Comparison of ENCODE assay signal across 1 cellular context in genomic region chr1:91500756-91501526, GRCh38.
TF ChIP-seq lines count a peak whose summit lies in the region.

TSS of gene CDC7 (plus strand) at chr1:91500851. CDS start at chr1:91501717, 866 bp downstream.

TF ChIP-seq in HepG2, 621 proteins besides CTCF, POLR2A, EP300 and RAD21 (continued from another document and continues in another):
- 0 out of 2 replicates have a peak, but pooled peaks have one; percentile 26 for TF ChIP-seq GATA4 (IDR thresholded peaks at IDR 0.05; ENCODE audit: borderline replicate concordance, low read depth)
- no peak for TF ChIP-seq ZNF460 (CRISPR knock-in tag; IDR thresholded peaks at IDR 0.05; ENCODE audit: borderline replicate concordance)
- no peak for TF ChIP-seq ZNF382 (CRISPR knock-in tag; IDR thresholded peaks at IDR 0.05; ENCODE audit: borderline replicate concordance)
- TF ChIP-seq ZNF333 (CRISPR knock-in tag; IDR thresholded peaks at IDR 0.05; ENCODE audit: borderline replicate concordance): peak; percentile 68; the same call in 1 of the 2 replicates
- TF ChIP-seq ZBTB7B (CRISPR knock-in tag; IDR thresholded peaks at IDR 0.05): peak; percentile 38; the same call in 1 of the 2 replicates
- no peak for TF ChIP-seq TOE1 (CRISPR knock-in tag; IDR thresholded peaks at IDR 0.05)
- TF ChIP-seq ZNF780A (CRISPR knock-in tag; IDR thresholded peaks at IDR 0.05): peak; percentile 50; the same call in 1 of the 2 replicates
- TF ChIP-seq NR0B2 (CRISPR knock-in tag; IDR thresholded peaks at IDR 0.05): peak; percentile 50; the same call in 1 of the 2 replicates
- no peak for TF ChIP-seq ZNF484 (CRISPR knock-in tag; IDR thresholded peaks at IDR 0.05; ENCODE audit: borderline replicate concordance, low read depth)
- TF ChIP-seq ZC3H4 (CRISPR knock-in tag; IDR thresholded peaks at IDR 0.05; ENCODE audit: borderline replicate concordance): no peak
- no peak for TF ChIP-seq SETDB1 (CRISPR knock-in tag; IDR thresholded peaks at IDR 0.05; ENCODE audit: borderline replicate concordance)
- TF ChIP-seq MZF1 (CRISPR knock-in tag; IDR thresholded peaks at IDR 0.05; ENCODE audit: borderline replicate concordance): no peak
- TF ChIP-seq FIP1L1 (IDR thresholded peaks at IDR 0.05; ENCODE audit: borderline replicate concordance, insufficient read depth, low read depth, low read length): 0 out of 2 replicates have a peak, but pooled peaks have one; percentile 85
- TF ChIP-seq GRHL1 (CRISPR knock-in tag; conservative IDR thresholded peaks at IDR 0.05): no peak
- no peak for TF ChIP-seq PHB2 (IDR thresholded peaks at IDR 0.05; ENCODE audit: partially characterized antibody)
- peak; percentile 46; the same call in 1 of the 2 replicates for TF ChIP-seq HNRNPL (IDR thresholded peaks at IDR 0.05; ENCODE audit: low read depth, low read length)
- TF ChIP-seq ZNF225 (CRISPR knock-in tag; IDR thresholded peaks at IDR 0.05): no peak
- TF ChIP-seq, protein P1, sequence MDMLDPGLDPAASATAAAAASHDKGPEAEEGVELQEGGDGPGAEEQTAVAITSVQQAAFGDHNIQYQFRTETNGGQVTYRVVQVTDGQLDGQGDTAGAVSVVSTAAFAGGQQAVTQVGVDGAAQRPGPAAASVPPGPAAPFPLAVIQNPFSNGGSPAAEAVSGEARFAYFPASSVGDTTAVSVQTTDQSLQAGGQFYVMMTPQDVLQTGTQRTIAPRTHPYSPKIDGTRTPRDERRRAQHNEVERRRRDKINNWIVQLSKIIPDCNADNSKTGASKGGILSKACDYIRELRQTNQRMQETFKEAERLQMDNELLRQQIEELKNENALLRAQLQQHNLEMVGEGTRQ (IDR thresholded peaks at IDR 0.05; ENCODE audit: low read depth, low read length): no peak
- TF ChIP-seq, protein P1 (CRISPR knock-in tag; IDR thresholded peaks at IDR 0.05; ENCODE audit: borderline replicate concordance): no peak
- no peak for TF ChIP-seq RFXAP (CRISPR knock-in tag; IDR thresholded peaks at IDR 0.05; ENCODE audit: borderline replicate concordance)
- no peak for TF ChIP-seq EZH2 (conservative IDR thresholded peaks at IDR 0.05; ENCODE audit: low read depth, low read length)
- 0 out of 2 replicates have a peak, but pooled peaks have one; percentile 26 for TF ChIP-seq MEF2D (CRISPR knock-in tag; IDR thresholded peaks at IDR 0.05)
- TF ChIP-seq SAP130 (CRISPR knock-in tag; IDR thresholded peaks at IDR 0.05; ENCODE audit: low read depth): peak; percentile 59
- peak; percentile 41; the same call in 1 of the 2 replicates for TF ChIP-seq NFKB2 (CRISPR knock-in tag; IDR thresholded peaks at IDR 0.05; ENCODE audit: borderline replicate concordance)
- TF ChIP-seq ZNF276 (CRISPR knock-in tag; IDR thresholded peaks at IDR 0.05; ENCODE audit: low read depth): peak; percentile 65; the same call in 1 of the 2 replicates
- peak; percentile 33; the same call in 1 of the 2 replicates for TF ChIP-seq HOXA3 (CRISPR knock-in tag; IDR thresholded peaks at IDR 0.05)
- TF ChIP-seq ZBTB14 (CRISPR knock-in tag; IDR thresholded peaks at IDR 0.05): no peak
- no peak for TF ChIP-seq NAIF1 (CRISPR knock-in tag; IDR thresholded peaks at IDR 0.05; ENCODE audit: borderline replicate concordance)
- TF ChIP-seq RCOR2 (CRISPR knock-in tag; IDR thresholded peaks at IDR 0.05): no peak
- no peak for TF ChIP-seq SOX6 (IDR thresholded peaks at IDR 0.05)
- peak; percentile 16; the same call in 1 of the 2 replicates for TF ChIP-seq SOX6 (CRISPR knock-in tag; IDR thresholded peaks at IDR 0.05)
- TF ChIP-seq ZFP62 (CRISPR knock-in tag; IDR thresholded peaks at IDR 0.05): no peak
- TF ChIP-seq, protein P2, sequence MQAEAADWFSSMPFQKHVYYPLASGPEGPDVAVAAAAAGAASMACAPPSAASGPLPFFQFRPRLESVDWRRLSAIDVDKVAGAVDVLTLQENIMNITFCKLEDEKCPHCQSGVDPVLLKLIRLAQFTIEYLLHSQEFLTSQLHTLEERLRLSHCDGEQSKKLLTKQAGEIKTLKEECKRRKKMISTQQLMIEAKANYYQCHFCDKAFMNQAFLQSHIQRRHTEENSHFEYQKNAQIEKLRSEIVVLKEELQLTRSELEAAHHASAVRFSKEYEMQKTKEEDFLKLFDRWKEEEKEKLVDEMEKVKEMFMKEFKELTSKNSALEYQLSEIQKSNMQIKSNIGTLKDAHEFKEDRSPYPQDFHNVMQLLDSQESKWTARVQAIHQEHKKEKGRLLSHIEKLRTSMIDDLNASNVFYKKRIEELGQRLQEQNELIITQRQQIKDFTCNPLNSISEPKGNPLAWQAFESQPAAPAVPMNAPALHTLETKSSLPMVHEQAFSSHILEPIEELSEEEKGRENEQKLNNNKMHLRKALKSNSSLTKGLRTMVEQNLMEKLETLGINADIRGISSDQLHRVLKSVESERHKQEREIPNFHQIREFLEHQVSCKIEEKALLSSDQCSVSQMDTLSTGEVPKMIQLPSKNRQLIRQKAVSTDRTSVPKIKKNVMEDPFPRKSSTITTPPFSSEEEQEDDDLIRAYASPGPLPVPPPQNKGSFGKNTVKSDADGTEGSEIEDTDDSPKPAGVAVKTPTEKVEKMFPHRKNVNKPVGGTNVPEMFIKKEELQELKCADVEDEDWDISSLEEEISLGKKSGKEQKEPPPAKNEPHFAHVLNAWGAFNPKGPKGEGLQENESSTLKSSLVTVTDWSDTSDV (CRISPR knock-in tag; IDR thresholded peaks at IDR 0.05): 0 out of 2 replicates have a peak, but pooled peaks have one; percentile 41
- TF ChIP-seq BHLHE40 (IDR thresholded peaks at IDR 0.05; ENCODE audit: low read length): no peak
- TF ChIP-seq ZNF605 (CRISPR knock-in tag; IDR thresholded peaks at IDR 0.05): peak; percentile 81; the same call in 1 of the 2 replicates
- no peak for TF ChIP-seq RARG (CRISPR knock-in tag; IDR thresholded peaks at IDR 0.05; ENCODE audit: low read depth)
- TF ChIP-seq, protein P3, sequence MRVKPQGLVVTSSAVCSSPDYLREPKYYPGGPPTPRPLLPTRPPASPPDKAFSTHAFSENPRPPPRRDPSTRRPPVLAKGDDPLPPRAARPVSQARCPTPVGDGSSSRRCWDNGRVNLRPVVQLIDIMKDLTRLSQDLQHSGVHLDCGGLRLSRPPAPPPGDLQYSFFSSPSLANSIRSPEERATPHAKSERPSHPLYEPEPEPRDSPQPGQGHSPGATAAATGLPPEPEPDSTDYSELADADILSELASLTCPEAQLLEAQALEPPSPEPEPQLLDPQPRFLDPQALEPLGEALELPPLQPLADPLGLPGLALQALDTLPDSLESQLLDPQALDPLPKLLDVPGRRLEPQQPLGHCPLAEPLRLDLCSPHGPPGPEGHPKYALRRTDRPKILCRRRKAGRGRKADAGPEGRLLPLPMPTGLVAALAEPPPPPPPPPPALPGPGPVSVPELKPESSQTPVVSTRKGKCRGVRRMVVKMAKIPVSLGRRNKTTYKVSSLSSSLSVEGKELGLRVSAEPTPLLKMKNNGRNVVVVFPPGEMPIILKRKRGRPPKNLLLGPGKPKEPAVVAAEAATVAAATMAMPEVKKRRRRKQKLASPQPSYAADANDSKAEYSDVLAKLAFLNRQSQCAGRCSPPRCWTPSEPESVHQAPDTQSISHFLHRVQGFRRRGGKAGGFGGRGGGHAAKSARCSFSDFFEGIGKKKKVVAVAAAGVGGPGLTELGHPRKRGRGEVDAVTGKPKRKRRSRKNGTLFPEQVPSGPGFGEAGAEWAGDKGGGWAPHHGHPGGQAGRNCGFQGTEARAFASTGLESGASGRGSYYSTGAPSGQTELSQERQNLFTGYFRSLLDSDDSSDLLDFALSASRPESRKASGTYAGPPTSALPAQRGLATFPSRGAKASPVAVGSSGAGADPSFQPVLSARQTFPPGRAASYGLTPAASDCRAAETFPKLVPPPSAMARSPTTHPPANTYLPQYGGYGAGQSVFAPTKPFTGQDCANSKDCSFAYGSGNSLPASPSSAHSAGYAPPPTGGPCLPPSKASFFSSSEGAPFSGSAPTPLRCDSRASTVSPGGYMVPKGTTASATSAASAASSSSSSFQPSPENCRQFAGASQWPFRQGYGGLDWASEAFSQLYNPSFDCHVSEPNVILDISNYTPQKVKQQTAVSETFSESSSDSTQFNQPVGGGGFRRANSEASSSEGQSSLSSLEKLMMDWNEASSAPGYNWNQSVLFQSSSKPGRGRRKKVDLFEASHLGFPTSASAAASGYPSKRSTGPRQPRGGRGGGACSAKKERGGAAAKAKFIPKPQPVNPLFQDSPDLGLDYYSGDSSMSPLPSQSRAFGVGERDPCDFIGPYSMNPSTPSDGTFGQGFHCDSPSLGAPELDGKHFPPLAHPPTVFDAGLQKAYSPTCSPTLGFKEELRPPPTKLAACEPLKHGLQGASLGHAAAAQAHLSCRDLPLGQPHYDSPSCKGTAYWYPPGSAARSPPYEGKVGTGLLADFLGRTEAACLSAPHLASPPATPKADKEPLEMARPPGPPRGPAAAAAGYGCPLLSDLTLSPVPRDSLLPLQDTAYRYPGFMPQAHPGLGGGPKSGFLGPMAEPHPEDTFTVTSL (CRISPR knock-in tag; IDR thresholded peaks at IDR 0.05; ENCODE audit: borderline replicate concordance): no peak
- TF ChIP-seq, protein P4, sequence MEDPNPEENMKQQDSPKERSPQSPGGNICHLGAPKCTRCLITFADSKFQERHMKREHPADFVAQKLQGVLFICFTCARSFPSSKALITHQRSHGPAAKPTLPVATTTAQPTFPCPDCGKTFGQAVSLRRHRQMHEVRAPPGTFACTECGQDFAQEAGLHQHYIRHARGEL (CRISPR knock-in tag; IDR thresholded peaks at IDR 0.05): no peak
- TF ChIP-seq GFI1 (CRISPR knock-in tag; IDR thresholded peaks at IDR 0.05; ENCODE audit: borderline replicate concordance): no peak
- TF ChIP-seq, protein P5, sequence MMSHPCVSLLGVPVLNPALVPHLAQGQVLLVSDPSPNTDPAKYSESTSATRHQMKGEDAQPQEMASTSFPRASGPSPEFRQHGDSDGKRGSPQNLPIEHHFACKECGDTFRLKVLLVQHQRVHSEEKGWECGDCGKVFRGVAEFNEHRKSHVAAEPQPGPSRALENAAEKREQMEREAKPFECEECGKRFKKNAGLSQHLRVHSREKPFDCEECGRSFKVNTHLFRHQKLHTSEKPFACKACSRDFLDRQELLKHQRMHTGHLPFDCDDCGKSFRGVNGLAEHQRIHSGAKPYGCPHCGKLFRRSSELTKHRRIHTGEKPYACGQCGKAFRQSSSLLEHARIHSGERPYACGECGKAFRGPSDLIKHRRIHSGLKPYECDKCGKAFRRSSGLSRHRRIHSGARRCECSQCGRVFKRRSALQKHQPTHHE (CRISPR knock-in tag; IDR thresholded peaks at IDR 0.05; ENCODE audit: borderline replicate concordance): peak; percentile 43; the same call in 1 of the 2 replicates
- peak; percentile 79 for TF ChIP-seq ZNF547 (CRISPR knock-in tag; IDR thresholded peaks at IDR 0.05)
- TF ChIP-seq, protein P6, sequence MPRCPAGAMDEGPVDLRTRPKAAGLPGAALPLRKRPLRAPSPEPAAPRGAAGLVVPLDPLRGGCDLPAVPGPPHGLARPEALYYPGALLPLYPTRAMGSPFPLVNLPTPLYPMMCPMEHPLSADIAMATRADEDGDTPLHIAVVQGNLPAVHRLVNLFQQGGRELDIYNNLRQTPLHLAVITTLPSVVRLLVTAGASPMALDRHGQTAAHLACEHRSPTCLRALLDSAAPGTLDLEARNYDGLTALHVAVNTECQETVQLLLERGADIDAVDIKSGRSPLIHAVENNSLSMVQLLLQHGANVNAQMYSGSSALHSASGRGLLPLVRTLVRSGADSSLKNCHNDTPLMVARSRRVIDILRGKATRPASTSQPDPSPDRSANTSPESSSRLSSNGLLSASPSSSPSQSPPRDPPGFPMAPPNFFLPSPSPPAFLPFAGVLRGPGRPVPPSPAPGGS (CRISPR knock-in tag; IDR thresholded peaks at IDR 0.05): peak; percentile 78; the same call in 1 of the 2 replicates
